In genomic region chr1:167424038-167424619, GRCh38 we compare ENCODE assay signal across 16 cellular contexts.
"Had no signal": no experiment of that assay in that cellular context is flagged by ENCODE, and none has a peak within 500 bp of the region (broad histone marks: within the 10 kb centered on the region; RNA-seq: fewer than 3 reads in every experiment).

No MANE protein-coding gene starts in this region.

- H3K27me3 Mint-ChIP-seq: activated CD4-positive, alpha-beta memory T cell treated with anti-CD3 and anti-CD28 coated beads for 36 hours; activated CD8-positive, alpha-beta memory T cell treated with anti-CD3 and anti-CD28 coated beads, Interleukin-2, amount 10 ng/mL, durations not matched to agents 7 days and 5 days; activated T-cell treated with anti-CD3 and anti-CD28 coated beads, Interleukin-2, amount 50 U/mL, for 24 hours; memory B cell had no signal

- H3K4me1 ChIP-seq: thyroid gland had no signal

- DNase-seq: activated CD4-positive, alpha-beta memory T cell treated with anti-CD3 and anti-CD28 coated beads for 36 hours; activated CD8-positive, alpha-beta memory T cell treated with anti-CD3 and anti-CD28 coated beads, Interleukin-2, amount 10 ng/mL, durations not matched to agents 7 days and 5 days; activated effector memory CD4-positive, alpha-beta T cell treated with Interleukin-2 at 50 U/mL for 16 hours; activated naive CD4-positive, alpha-beta T cell treated with anti-CD3 and anti-CD28 coated beads, Interleukin-2, amount 50 U/mL, for 16 hours; activated T-cell treated with anti-CD3 and anti-CD28 coated beads, Interleukin-2, amount 50 U/mL, for 24 hours; caudate nucleus; effector CD4-positive, alpha-beta T cell; kidney; left ventricle myocardium superior; nephron progenitor cell; stimulated activated CD4-positive, alpha-beta T cell treated with anti-CD3 and anti-CD28 coated beads, Interleukin-1b, Interleukin-23, amount 100 ng/mL, for 48 hours; T1000; thyroid gland had no signal

- H3K27ac Mint-ChIP-seq: activated CD4-positive, alpha-beta memory T cell treated with anti-CD3 and anti-CD28 coated beads for 36 hours; activated CD8-positive, alpha-beta memory T cell treated with anti-CD3 and anti-CD28 coated beads, Interleukin-2, amount 10 ng/mL, durations not matched to agents 7 days and 5 days; activated T-cell treated with anti-CD3 and anti-CD28 coated beads, Interleukin-2, amount 50 U/mL, for 24 hours; memory B cell; nephron progenitor cell had no signal

- H3K36me3 Mint-ChIP-seq: activated CD4-positive, alpha-beta memory T cell treated with anti-CD3 and anti-CD28 coated beads for 36 hours had no signal

- H3K4me3 Mint-ChIP-seq: activated CD4-positive, alpha-beta memory T cell treated with anti-CD3 and anti-CD28 coated beads for 36 hours; activated CD8-positive, alpha-beta memory T cell treated with anti-CD3 and anti-CD28 coated beads, Interleukin-2, amount 10 ng/mL, durations not matched to agents 7 days and 5 days; activated T-cell treated with anti-CD3 and anti-CD28 coated beads, Interleukin-2, amount 50 U/mL, for 24 hours; memory B cell; nephron progenitor cell had no signal

- H3K36me3 ChIP-seq: thyroid gland had no signal

- H3K4me3 ChIP-seq: coronary artery, thyroid gland had no signal

- H3K9me3 Mint-ChIP-seq: activated CD4-positive, alpha-beta memory T cell treated with anti-CD3 and anti-CD28 coated beads for 36 hours; activated T-cell treated with anti-CD3 and anti-CD28 coated beads, Interleukin-2, amount 50 U/mL, for 24 hours; memory B cell; nephron progenitor cell had no signal

- H3K27me3 ChIP-seq: thyroid gland had no signal

- ATAC-seq: activated CD8-positive, alpha-beta memory T cell treated with anti-CD3 and anti-CD28 coated beads, Interleukin-2, amount 10 ng/mL, durations not matched to agents 7 days and 5 days; left ventricle myocardium superior had no signal

- H3K27ac ChIP-seq: coronary artery, thyroid gland had no signal

- FAIRE-seq: kidney, urothelium cell line had no signal
